In genomic region chr1:30682396-30683275, GRCh38 we compare ENCODE assay signal across 28 cellular contexts. TPM values are rescaled to one million over a fixed set of nuclear protein-coding genes. Genes with fewer than 3 reads are reported as not detected.
"Had no signal": no experiment of that assay in that cellular context is flagged by ENCODE, and none has a peak within 500 bp of the region (broad histone marks: within the 10 kb centered on the region; RNA-seq: fewer than 3 reads in every experiment).

No MANE protein-coding gene starts in this region.

- H3K79me2 ChIP-seq: parathyroid adenoma had no signal

- DNase-seq: activated CD4-positive, alpha-beta T cell treated with anti-CD3 and anti-CD28 coated beads, Interleukin-2, amount 50 U/mL, for 4 hours; activated CD8-positive, alpha-beta memory T cell treated with anti-CD3 and anti-CD28 coated beads for 24 hours; activated CD8-positive, alpha-beta memory T cell treated with anti-CD3 and anti-CD28 coated beads, Interleukin-2, amount 50 U/mL, for 48 hours; activated naive CD4-positive, alpha-beta T cell treated with anti-CD3 and anti-CD28 coated beads, Interleukin-2, amount 50 U/mL, for 16 hours; activated T-cell treated with anti-CD3 and anti-CD28 coated beads, Interleukin-2, amount 50 U/mL, for 4 hours; brain microvascular endothelial cell; central memory CD4-positive, alpha-beta T cell; effector memory CD8-positive, alpha-beta T cell; esophagus squamous epithelium; gastrocnemius medialis; hippocampal formation; kidney glomerular epithelial cell; SK-N-SH; stimulated activated CD4-positive, alpha-beta T cell treated with anti-CD3 and anti-CD28 coated beads, Interleukin-2, amount 100 ng/mL, for 48 hours; stimulated activated naive CD4-positive, alpha-beta T cell; testis; upper lobe of left lung had no signal

- H3K9ac ChIP-seq: parathyroid adenoma, SK-N-SH had no signal

- H3K27ac ChIP-seq: brain microvascular endothelial cell, dorsolateral prefrontal cortex, esophagus squamous epithelium, gastrocnemius medialis, neutrophil, parathyroid adenoma, testis, upper lobe of left lung had no signal

- H3K9me3 ChIP-seq: esophagus squamous epithelium, gastrocnemius medialis, SK-N-SH, testis had no signal

- H3K4me1 ChIP-seq: gastrocnemius medialis, parathyroid adenoma, testis had no signal

- H2AFZ ChIP-seq: parathyroid adenoma had no signal

- H3K27ac Mint-ChIP-seq: effector memory CD8-positive, alpha-beta T cell; nephron; T-helper 2 cell treated with Interferon-gamma antibody and Interleukin-4, amounts not matched to agents 5 μg/mL and 100 μg/mL, for 36 hours; WTC11 had no signal

- H3K9me2 ChIP-seq: SK-N-SH had no signal

- H3K4me3 ChIP-seq: dorsolateral prefrontal cortex, esophagus squamous epithelium, gastrocnemius medialis, testis, upper lobe of left lung had no signal

- H3K9me3 Mint-ChIP-seq: activated T-cell treated with anti-CD3 and anti-CD28 coated beads, Interleukin-2, amount 50 U/mL, for 4 hours; effector memory CD8-positive, alpha-beta T cell; T-helper 2 cell treated with Interferon-gamma antibody and Interleukin-4, amounts not matched to agents 5 μg/mL and 100 μg/mL, for 36 hours had no signal

- H3K36me3 Mint-ChIP-seq: WTC11 had no signal

- H3K27me3 ChIP-seq: testis had no signal

- ATAC-seq: activated T-cell treated with anti-CD3 and anti-CD28 coated beads, Interleukin-2, amount 50 U/mL, for 4 hours; effector memory CD8-positive, alpha-beta T cell; gastrocnemius medialis; sciatic nerve; WTC11 had no signal

- H3K36me3 ChIP-seq: brain microvascular endothelial cell, esophagus squamous epithelium, gastrocnemius medialis, neutrophil, upper lobe of left lung had no signal

- H3K4me2 ChIP-seq: SK-N-SH had no signal

- H3K4me3 Mint-ChIP-seq: activated T-cell treated with anti-CD3 and anti-CD28 coated beads, Interleukin-2, amount 50 U/mL, for 4 hours; effector memory CD8-positive, alpha-beta T cell; nephron; T-helper 2 cell treated with Interferon-gamma antibody and Interleukin-4, amounts not matched to agents 5 μg/mL and 100 μg/mL, for 36 hours; WTC11 had no signal

RNA-seq across cellular contexts. Expression of gene MATN1, which starts 40.7 kb away (rescaled TPM):
- total RNA-seq: esophagus squamous epithelium, gastrocnemius medialis, myocyte, pulmonary artery endothelial cell had no signal
- polyA plus RNA-seq: aorta, liver had no signal
